In the genomic region with DNA sequence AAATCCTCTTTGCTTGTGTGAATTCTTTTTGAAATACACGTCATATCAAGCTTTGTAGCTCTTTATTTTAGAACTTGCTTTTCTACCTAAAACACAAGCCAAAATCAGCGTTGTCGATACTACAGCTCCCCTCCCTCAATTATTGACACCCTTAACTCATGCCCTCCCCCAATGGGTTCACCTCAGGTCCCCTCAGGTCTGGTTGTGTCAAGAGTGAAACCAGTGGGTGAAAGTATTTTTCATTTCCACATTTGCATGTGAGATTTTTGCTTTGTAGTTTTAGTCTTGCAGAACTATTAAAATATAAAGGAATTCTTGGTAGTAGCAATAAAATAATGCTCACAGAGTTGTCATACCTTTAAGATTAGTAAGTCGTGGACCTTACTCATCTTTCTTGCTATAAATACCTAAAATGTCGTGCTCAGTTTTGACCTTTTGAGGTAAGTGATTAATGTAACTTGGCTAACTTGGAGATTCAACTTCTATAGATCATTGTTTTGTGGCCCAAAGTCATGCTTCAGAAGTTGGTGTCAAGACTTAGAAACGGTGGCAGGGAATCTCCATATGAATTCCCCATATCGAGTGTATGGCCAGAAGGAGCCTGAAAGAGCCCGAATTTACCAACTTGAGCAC, we compare ENCODE assay signal across 8 cellular contexts. TPM values are rescaled to one million over a fixed set of nuclear protein-coding genes. Genes with fewer than 3 reads are reported as not detected.
DNase-seq lines count a peak whose midpoint lies in the region; ATAC-seq lines count a peak whose summit lies in the region.

No MANE protein-coding gene starts in this region.

- peaks cover 7 to 27% (median 14%) of the 10 kb centered on the region in 3 donors for H3K4me1 Mint-ChIP-seq in IgD-negative memory B cell
- peaks cover 5 to 7% of the 10 kb centered on the region in 2 donors for H3K4me1 Mint-ChIP-seq in effector memory CD8-positive, alpha-beta T cell (ENCODE audit: low read depth in 2 of 2)
- peaks cover 16% of the 10 kb centered on the region for H3K4me1 Mint-ChIP-seq in stimulated activated memory B cell treated with anti-CD40 and anti-IgM and Interleukin-4, amounts not matched to agents 10 μg/mL and 1 μg/mL and 100 μg/mL, for 72 hours

- H3K9me3 Mint-ChIP-seq in IgD-negative memory B cell = no peaks in the 10 kb centered on the region
- H3K9me3 Mint-ChIP-seq in effector memory CD8-positive, alpha-beta T cell = no peaks in the 10 kb centered on the region
- no peaks in the 10 kb centered on the region for H3K9me3 Mint-ChIP-seq in stimulated activated memory B cell treated with anti-CD40 and anti-IgM and Interleukin-4, amounts not matched to agents 10 μg/mL and 1 μg/mL and 100 μg/mL, for 72 hours

- DNase-seq in stimulated activated CD4-positive, alpha-beta T cell treated with anti-CD3 and anti-CD28 coated beads, Interleukin-4, amount 100 ng/mL, for 24 hours = peak; percentile 9
- DNase-seq in stimulated activated CD4-positive, alpha-beta T cell treated with anti-CD3 and anti-CD28 coated beads, Interleukin-4, amount 100 ng/mL, for 4 hours = no peak
- DNase-seq in effector memory CD8-positive, alpha-beta T cell = no peak
- no peak for DNase-seq in HuH-7 (ENCODE audit: low spot score)

- H3K36me3 Mint-ChIP-seq in IgD-negative memory B cell = no peaks in the 10 kb centered on the region
- peaks cover 11% of the 10 kb centered on the region for H3K36me3 Mint-ChIP-seq in effector memory CD8-positive, alpha-beta T cell (ENCODE audit: insufficient read depth)
- H3K36me3 Mint-ChIP-seq in stimulated activated memory B cell treated with anti-CD40 and anti-IgM and Interleukin-4, amounts not matched to agents 10 μg/mL and 1 μg/mL and 100 μg/mL, for 72 hours = no peaks in the 10 kb centered on the region

- no peak for ATAC-seq in effector memory CD8-positive, alpha-beta T cell (replicated peaks)
- no peak for ATAC-seq in stimulated activated memory B cell treated with anti-CD40 and anti-IgM and Interleukin-4, amounts not matched to agents 10 μg/mL and 1 μg/mL and 100 μg/mL, for 72 hours
- ATAC-seq in HG03039 (IDR thresholded peaks at IDR 0.05; ENCODE audit: unreplicated experiment) (no peak), HG02642 (IDR thresholded peaks at IDR 0.05; ENCODE audit: poor library complexity, unreplicated experiment) (no peak)

- H3K27me3 Mint-ChIP-seq in IgD-negative memory B cell = no peaks in the 10 kb centered on the region
- H3K27me3 Mint-ChIP-seq in effector memory CD8-positive, alpha-beta T cell = peaks cover 0 to 5% of the 10 kb centered on the region in 2 donors
- H3K27me3 Mint-ChIP-seq in stimulated activated memory B cell treated with anti-CD40 and anti-IgM and Interleukin-4, amounts not matched to agents 10 μg/mL and 1 μg/mL and 100 μg/mL, for 72 hours = no peaks in the 10 kb centered on the region

- peak overlapping the region; percentile 79 to 93 (median 89) for H3K4me3 Mint-ChIP-seq in IgD-negative memory B cell
- peak overlapping the region; percentile 80 to 82 for H3K4me3 Mint-ChIP-seq in effector memory CD8-positive, alpha-beta T cell
- H3K4me3 Mint-ChIP-seq in stimulated activated memory B cell treated with anti-CD40 and anti-IgM and Interleukin-4, amounts not matched to agents 10 μg/mL and 1 μg/mL and 100 μg/mL, for 72 hours = peak overlapping the region; percentile 88

- H3K27ac Mint-ChIP-seq in IgD-negative memory B cell = peak overlapping the region; percentile 67 to 74 (median 70)
- peak overlapping the region; percentile 59 to 87 for H3K27ac Mint-ChIP-seq in effector memory CD8-positive, alpha-beta T cell
- peak overlapping the region; percentile 83 for H3K27ac Mint-ChIP-seq in stimulated activated memory B cell treated with anti-CD40 and anti-IgM and Interleukin-4, amounts not matched to agents 10 μg/mL and 1 μg/mL and 100 μg/mL, for 72 hours

RNA-seq across cellular contexts. Expression of gene ACTR3B, which starts 1.7 kb away (rescaled TPM):
- 6.6 TPM for polyA plus RNA-seq in IgD-negative memory B cell
